In the genomic region with DNA sequence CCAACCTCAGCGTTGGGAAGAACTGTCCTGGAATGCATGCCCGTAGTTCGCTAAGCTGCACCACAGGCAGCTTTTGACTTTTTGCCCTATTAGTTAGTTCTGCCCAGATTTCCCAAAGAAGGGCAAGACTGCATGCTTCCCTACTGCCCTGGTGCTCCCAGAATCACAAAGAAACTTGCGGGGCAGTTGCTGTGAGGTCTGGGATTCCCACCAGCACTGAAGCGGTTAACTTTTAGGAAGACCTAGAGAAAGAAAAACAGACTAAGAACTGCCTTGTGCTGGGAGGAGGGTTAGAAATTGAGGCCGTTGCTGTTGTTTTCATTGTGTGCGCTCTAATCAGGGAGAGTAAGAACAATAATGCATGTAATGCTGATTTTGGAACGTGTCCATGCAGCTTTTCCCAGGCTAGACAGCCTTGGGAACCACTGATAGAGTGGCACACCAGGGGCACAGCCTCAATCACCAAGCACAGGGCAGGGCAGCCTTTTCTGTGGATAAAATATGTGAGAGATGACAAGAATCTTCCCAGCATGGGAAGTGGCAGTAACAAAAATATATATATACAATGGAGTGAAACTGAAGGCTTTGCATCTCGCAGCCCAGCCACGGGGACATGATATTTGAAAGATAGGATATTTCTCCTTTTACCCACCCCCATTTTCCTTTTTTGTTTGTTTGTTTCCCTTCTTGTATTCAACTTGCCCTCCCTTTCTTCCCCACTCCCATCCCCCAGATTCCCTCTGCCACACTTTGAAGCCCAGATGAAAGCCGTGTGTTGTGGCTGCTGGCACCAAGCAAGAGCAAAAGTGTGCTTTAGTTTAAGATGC, we compare ENCODE assay signal across 9 cellular contexts.
A peak's percentile ranks its signal among the peaks of the same experiment; 100 is the strongest.
DNase-seq lines count a peak whose midpoint lies in the region; ATAC-seq and TF ChIP-seq lines count a peak whose summit lies in the region.
"Had no signal": no experiment of that assay in that cellular context is flagged by ENCODE, and none has a peak within 500 bp of the region (broad histone marks: within the 10 kb centered on the region; RNA-seq: fewer than 3 reads in every experiment).

No MANE protein-coding gene starts in this region.

- DNase-seq in DMS153 treated with DMSO at 0.1 percent for 48 hours (lab: John Stamatoyannopoulos, UW; ENCODE audit: unreplicated experiment) (peak; percentile 29), NCI-H748 treated with DMSO at 0.1 percent for 48 hours (lab: John Stamatoyannopoulos, UW) (peak; percentile 53), fibroblast of the aortic adventitia (ENCODE audit: low read depth) (peak; percentile 63), nucleus accumbens (lab: John Stamatoyannopoulos, UW) (peak in 29 of 56 donors; percentile 3 to 46 (median 23)), GM19238 (ENCODE audit: insufficient read length, low spot score) (no peak)
- DNase-seq: T-helper 9 cell had no signal

- no peak for TF ChIP-seq CTCF in fibroblast of the aortic adventitia (IDR thresholded peaks at IDR 0.05; ENCODE audit: insufficient read depth, low read length)

- H3K4me3 ChIP-seq in fibroblast of the aortic adventitia (ENCODE audit: low read depth, low read length): peak overlapping the region; percentile 16

- ATAC-seq in HG03457 (IDR thresholded peaks at IDR 0.05; ENCODE audit: unreplicated experiment): no peak
- no peak for ATAC-seq in HG03521 (IDR thresholded peaks at IDR 0.05; ENCODE audit: unreplicated experiment)
- ATAC-seq in HG02973 (IDR thresholded peaks at IDR 0.05; ENCODE audit: unreplicated experiment): no peak
